Comparison of ENCODE assay signal across 27 cellular contexts in genomic region chr13:106589716-106590115, GRCh38.
"Had no signal": no experiment of that assay in that cellular context is flagged by ENCODE, and none has a peak within 500 bp of the region (broad histone marks: within the 10 kb centered on the region; RNA-seq: fewer than 3 reads in every experiment).

No MANE protein-coding gene starts in this region.

- DNase-seq: activated CD4-positive, alpha-beta memory T cell treated with anti-CD3 and anti-CD28 coated beads, Interleukin-2, amount 10 ng/mL, durations not matched to agents 7 days and 5 days; activated CD4-positive, alpha-beta T cell treated with anti-CD3 and anti-CD28 coated beads for 1 hour; activated CD4-positive, alpha-beta T cell treated with anti-CD3 and anti-CD28 coated beads, Interleukin-2, amount 10 ng/mL, durations not matched to agents 7 days and 5 days; activated CD8-positive, alpha-beta memory T cell treated with anti-CD3 and anti-CD28 coated beads, Interleukin-2, amount 50 U/mL, for 48 hours; activated gamma-delta T cell treated with Interleukin-2 at 50 U/mL for 16 hours; activated naive CD4-positive, alpha-beta T cell treated with anti-CD3 and anti-CD28 coated beads, Interleukin-2, amount 50 U/mL, for 16 hours; activated T-cell treated with anti-CD3 and anti-CD28 coated beads, Interleukin-2, amount 50 U/mL, for 24 hours; amniotic stem cell; cerebellar nuclear complex; effector memory CD8-positive, alpha-beta T cell; gastrocnemius medialis; glutamatergic neuron; left cardiac atrium; naive B cell; nucleus accumbens; pancreas; retina; stimulated activated CD4-positive, alpha-beta T cell treated with anti-CD3 and anti-CD28 coated beads, Interleukin-4, amount 100 ng/mL, for 24 hours; stomach; T-helper 2 cell; thyroid gland; upper lobe of left lung had no signal

- H3K79me2 ChIP-seq: hepatocyte had no signal

- H3K9me3 ChIP-seq: gastrocnemius medialis, pancreas, prostate gland, thyroid gland, vagina had no signal

- H2AFZ ChIP-seq: hepatocyte had no signal

- H3K36me3 ChIP-seq: cardiac muscle cell, gastrocnemius medialis, pancreas, prostate gland, stomach, thyroid gland, upper lobe of left lung, vagina had no signal

- H3K27ac ChIP-seq: cardiac muscle cell, coronary artery, hepatocyte, pancreas, prostate gland, thyroid gland, upper lobe of left lung, vagina had no signal

- H3K4me3 ChIP-seq: cardiac muscle cell, coronary artery, gastrocnemius medialis, hepatocyte, pancreas, prostate gland, stomach, thyroid gland, upper lobe of left lung, vagina had no signal

- H3K27me3 ChIP-seq: cardiac muscle cell, gastrocnemius medialis, hepatocyte, pancreas, stomach, thyroid gland, upper lobe of left lung, vagina had no signal

- H3K4me1 ChIP-seq: pancreas, prostate gland, thyroid gland, vagina had no signal

- H3K4me2 ChIP-seq: hepatocyte had no signal
